33 cellular contexts compared by ENCODE assay signal in genomic region chr3:10162147-10162546, GRCh38. TPM values are rescaled to one million over a fixed set of nuclear protein-coding genes. Genes with fewer than 3 reads are reported as not detected.
DNase-seq lines count a peak whose midpoint lies in the region; ATAC-seq, FAIRE-seq and TF ChIP-seq lines count a peak whose summit lies in the region.
"Had no signal": no experiment of that assay in that cellular context is flagged by ENCODE, and none has a peak within 500 bp of the region (broad histone marks: within the 10 kb centered on the region; RNA-seq: fewer than 3 reads in every experiment).

No MANE protein-coding gene starts in this region.

- H3K4me3 ChIP-seq in GM12865 (ENCODE audit: low read depth, low read length), result no peak overlapping the region
- no peak overlapping the region for H3K4me3 ChIP-seq in NB4 (ENCODE audit: low read depth, low read length)
- H3K4me3 ChIP-seq in kidney (ENCODE audit: low read length in 2 of 2), result no peak overlapping the region
- H3K4me3 ChIP-seq: esophagus squamous epithelium, gastrocnemius medialis, GM23338, hepatocyte, neural progenitor cell, sigmoid colon, SK-N-MC, suprapubic skin, uterus had no signal

- H3K27ac Mint-ChIP-seq in stimulated activated naive CD8-positive, alpha-beta T cell treated with anti-CD3 and anti-CD28 coated beads, Interleukin-15, amount 100 ng/mL, for 72 hours, result no peak overlapping the region
- H3K27ac Mint-ChIP-seq: CD4-positive, alpha-beta T cell; GM23338; neural progenitor cell had no signal

- no peak for ATAC-seq in stimulated activated naive CD8-positive, alpha-beta T cell treated with anti-CD3 and anti-CD28 coated beads, Interleukin-15, amount 100 ng/mL, for 72 hours
- ATAC-seq in GM18861 (IDR thresholded peaks at IDR 0.05; ENCODE audit: unreplicated experiment), result no peak
- ATAC-seq: activated T-cell treated with anti-CD3 and anti-CD28 coated beads, Interleukin-2, amount 50 U/mL, for 72 hours; gastrocnemius medialis; GM23338; stimulated activated effector memory CD8-positive, alpha-beta T cell treated with anti-CD3 and anti-CD28 coated beads, Interleukin-12 subunit alpha, Interleukin-12 subunit beta, amount 100 ng/mL, for 72 hours had no signal

- H3K9me3 ChIP-seq in kidney (ENCODE audit: control insufficient read depth in 1 of 2, low read length in 2 of 2), result no peaks in the 10 kb centered on the region
- H3K9me3 ChIP-seq: esophagus squamous epithelium, gastrocnemius medialis, sigmoid colon, suprapubic skin, uterus had no signal

- H3K4me3 Mint-ChIP-seq in stimulated activated naive CD8-positive, alpha-beta T cell treated with anti-CD3 and anti-CD28 coated beads, Interleukin-15, amount 100 ng/mL, for 72 hours, result no peak overlapping the region
- H3K4me3 Mint-ChIP-seq: activated T-cell treated with anti-CD3 and anti-CD28 coated beads, Interleukin-2, amount 50 U/mL, for 72 hours; CD4-positive, alpha-beta T cell; central memory CD8-positive, alpha-beta T cell; GM23338; neural progenitor cell; stimulated activated effector memory CD8-positive, alpha-beta T cell treated with anti-CD3 and anti-CD28 coated beads, Interleukin-12 subunit alpha, Interleukin-12 subunit beta, amount 100 ng/mL, for 72 hours had no signal

- intact Hi-C loops in kidney (cut with DNase I), result no loop called here

- no peak for TF ChIP-seq POLR2A in NB4 (IDR thresholded peaks at IDR 0.05; ENCODE audit: extremely low read depth, insufficient read length)

- H3K4me1 ChIP-seq in kidney (ENCODE audit: control insufficient read depth in 1 of 2, insufficient read depth in 1 of 2, low read depth in 1 of 2, low read length in 2 of 2), result no peaks in the 10 kb centered on the region
- H3K4me1 ChIP-seq: neural progenitor cell, uterus had no signal

- no peak for TF ChIP-seq CTCF in GM12865 (IDR thresholded peaks at IDR 0.05; ENCODE audit: insufficient read depth, low read depth, low read length, missing control alignments)
- no peak for TF ChIP-seq CTCF in NB4 (IDR thresholded peaks at IDR 0.05; ENCODE audit: low read depth, low read length)
- TF ChIP-seq CTCF in kidney (IDR thresholded peaks at IDR 0.05; ENCODE audit: borderline replicate concordance, extremely low read depth, insufficient read depth), result no peak

- H3K27me3 Mint-ChIP-seq in stimulated activated naive CD8-positive, alpha-beta T cell treated with anti-CD3 and anti-CD28 coated beads, Interleukin-15, amount 100 ng/mL, for 72 hours, result no peaks in the 10 kb centered on the region
- H3K27me3 Mint-ChIP-seq: CD4-positive, alpha-beta T cell; central memory CD8-positive, alpha-beta T cell had no signal

- no peaks in the 10 kb centered on the region for H3K9me3 Mint-ChIP-seq in stimulated activated naive CD8-positive, alpha-beta T cell treated with anti-CD3 and anti-CD28 coated beads, Interleukin-15, amount 100 ng/mL, for 72 hours
- H3K9me3 Mint-ChIP-seq: activated T-cell treated with anti-CD3 and anti-CD28 coated beads, Interleukin-2, amount 50 U/mL, for 72 hours; CD4-positive, alpha-beta T cell; central memory CD8-positive, alpha-beta T cell; GM23338; neural progenitor cell; stimulated activated effector memory CD8-positive, alpha-beta T cell treated with anti-CD3 and anti-CD28 coated beads, Interleukin-12 subunit alpha, Interleukin-12 subunit beta, amount 100 ng/mL, for 72 hours had no signal

- H3K36me3 ChIP-seq in kidney (ENCODE audit: control insufficient read depth in 1 of 2, insufficient read depth in 2 of 2, low read length in 2 of 2), result no peaks in the 10 kb centered on the region
- H3K36me3 ChIP-seq: esophagus squamous epithelium, gastrocnemius medialis, neural progenitor cell, sigmoid colon, suprapubic skin, uterus had no signal

- H3K4me1 Mint-ChIP-seq in stimulated activated naive CD8-positive, alpha-beta T cell treated with anti-CD3 and anti-CD28 coated beads, Interleukin-15, amount 100 ng/mL, for 72 hours, result peaks cover 22% of the 10 kb centered on the region

- no peak overlapping the region for H3K9ac ChIP-seq in kidney (ENCODE audit: low read length in 2 of 2)
- H3K9ac ChIP-seq: neural progenitor cell had no signal

- H3K27ac ChIP-seq in kidney (ENCODE audit: low read depth in 2 of 2, low read length in 2 of 2), result no peak overlapping the region
- H3K27ac ChIP-seq: esophagus squamous epithelium, gastrocnemius medialis, hepatocyte, neural progenitor cell, RWPE1, sigmoid colon, SK-N-MC, suprapubic skin, uterus had no signal

- peak; percentile 26 for DNase-seq in GM12865 (ENCODE audit: low read depth)
- DNase-seq in NB4 (ENCODE audit: low read depth), result peak; percentile 47
- DNase-seq in SKM-1 (lab: John Stamatoyannopoulos, UW; ENCODE audit: unreplicated experiment), result peak; percentile 51
- DNase-seq in kidney, result peak; percentile 6
- DNase-seq in stimulated activated naive CD8-positive, alpha-beta T cell treated with anti-CD3 and anti-CD28 coated beads, Interleukin-15, amount 100 ng/mL, for 72 hours, result no peak
- DNase-seq in NCI-H146 treated with DMSO at 0.1 percent for 48 hours (lab: John Stamatoyannopoulos, UW; ENCODE audit: unreplicated experiment), result no peak
- no peak for DNase-seq in NCI-H2196 (lab: John Stamatoyannopoulos, UW; ENCODE audit: unreplicated experiment)
- DNase-seq: activated naive CD4-positive, alpha-beta T cell treated with Interleukin-2 at 50 U/mL for 16 hours; activated T-cell treated with anti-CD3 and anti-CD28 coated beads, Interleukin-2, amount 50 U/mL, for 72 hours; CD4-positive, alpha-beta T cell; dermis blood vessel endothelial cell; esophagus squamous epithelium; gastrocnemius medialis; mesendoderm; NCI-H1694; NCI-H510A; sigmoid colon; stimulated activated CD4-positive, alpha-beta T cell treated with anti-CD3 and anti-CD28 coated beads, Interleukin-4, amount 100 ng/mL, for 24 hours; T-helper 2 cell; uterus had no signal

- FAIRE-seq in kidney (lab: Jason Lieb, UNC), result no peak
- FAIRE-seq: D721Med had no signal

RNA-seq across cellular contexts. Expression of gene IRAK2, which starts 2.6 kb away (rescaled TPM):
- total RNA-seq in kidney, result 8.9 TPM
- polyA plus RNA-seq in kidney (ENCODE audit: insufficient read depth, low read depth, low replicate concordance), result 1.2 TPM

RNA-seq across cellular contexts. Expression of gene VHL, which starts 20.6 kb away (rescaled TPM):
- total RNA-seq in kidney, result 40.0 TPM
- polyA plus RNA-seq in kidney (ENCODE audit: insufficient read depth, low read depth, low replicate concordance), result 11.7 TPM

RNA-seq across cellular contexts. Expression of gene BRK1, which starts 46.7 kb away (rescaled TPM):
- total RNA-seq in kidney, result 130 TPM
- 308 TPM for polyA plus RNA-seq in kidney (ENCODE audit: insufficient read depth, low read depth, low replicate concordance)

RNA-seq across cellular contexts. Expression of gene FANCD2OS, which starts 54.1 kb away (rescaled TPM):
- not detected for total RNA-seq in kidney
- polyA plus RNA-seq in kidney (ENCODE audit: insufficient read depth, low read depth, low replicate concordance), result not detected
- total RNA-seq: activated T-cell treated with anti-CD3 and anti-CD28 coated beads, Interleukin-2, amount 50 U/mL, for 72 hours; CD4-positive, alpha-beta T cell; dermis blood vessel endothelial cell; esophagus squamous epithelium; gastrocnemius medialis; GM23338; hepatocyte; MCF 10A; posterior vena cava; sigmoid colon; suprapubic skin; uterus had no signal
- polyA plus RNA-seq: adipose tissue, hepatocyte, sigmoid colon had no signal

Comparison
In these comparisons a context has a peak if more than half of its experiments do, and no peak if none do; other contexts are left out.
1. DNase-seq: peak in GM12865 (single experiment), NB4 (single experiment), SKM-1 (single experiment) and kidney (single experiment); none in stimulated activated naive CD8-positive, alpha-beta T cell treated with anti-CD3 and anti-CD28 coated beads, Interleukin-15, amount 100 ng/mL, for 72 hours (0 of 2), NCI-H146 treated with DMSO at 0.1 percent for 48 hours (single experiment) and NCI-H2196 (single experiment).